ENCODE assay signal across 18 cellular contexts in the genomic region with DNA sequence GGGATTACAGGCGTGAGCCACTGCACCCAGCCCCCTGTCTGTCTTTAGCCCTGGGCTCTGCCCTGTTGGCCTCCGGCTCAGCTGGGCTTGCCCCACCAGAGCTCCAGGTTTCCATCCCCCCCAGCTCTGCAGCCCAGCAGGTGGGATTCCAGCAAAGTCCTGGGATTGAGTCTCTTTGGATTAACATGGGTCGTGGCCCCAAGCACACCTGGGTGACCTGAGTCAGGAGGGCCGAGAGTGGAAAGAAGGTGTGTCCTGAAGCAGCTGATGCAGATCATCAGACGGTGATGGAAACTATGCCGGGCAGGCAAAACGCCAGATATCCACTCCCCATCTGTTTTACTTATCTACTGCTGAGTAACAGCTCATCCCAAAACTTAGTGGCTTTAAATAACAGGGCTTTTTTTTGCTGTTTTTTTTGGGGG.
DNase-seq lines count a peak whose midpoint lies in the region; ATAC-seq and TF ChIP-seq lines count a peak whose summit lies in the region.
"Had no signal": no experiment of that assay in that cellular context is flagged by ENCODE, and none has a peak within 500 bp of the region (broad histone marks: within the 10 kb centered on the region; RNA-seq: fewer than 3 reads in every experiment).

No MANE protein-coding gene starts in this region.

- H3K36me3 ChIP-seq in IMR-90 (ENCODE audit: control insufficient read depth, insufficient read depth, low read length) = peaks cover 8% of the 10 kb centered on the region

- H2AK5ac ChIP-seq in IMR-90 (ENCODE audit: low read depth, low read length) = no peak overlapping the region

- H3K4me3 ChIP-seq in IMR-90 (ENCODE audit: insufficient read depth, low read depth, low read length) (no peak overlapping the region), dorsolateral prefrontal cortex (peak overlapping the region in 2 of 59 donors; percentile 6 to 37), right cardiac atrium (ENCODE audit: low read length) (no peak overlapping the region)
- H3K4me3 ChIP-seq: GM23338 had no signal

- POLR2A ChIA-PET in IMR-90 (lab: Charles Lee; ENCODE audit: unreplicated experiment) = no interaction called here

- H3K27me3 ChIP-seq in IMR-90 (ENCODE audit: control insufficient read depth, insufficient read depth, low read length) (no peaks in the 10 kb centered on the region), dorsolateral prefrontal cortex (no peaks in the 10 kb centered on the region), right cardiac atrium (ENCODE audit: control insufficient read depth, insufficient read depth) (no peaks in the 10 kb centered on the region)

- no peak overlapping the region for H3K4ac ChIP-seq in IMR-90 (ENCODE audit: low read depth, low read length)

- no peak overlapping the region for H4K5ac ChIP-seq in IMR-90 (ENCODE audit: low read depth, low read length)

- DNase-seq in IMR-90 (peak; percentile 2), dorsolateral prefrontal cortex (no peak), right cardiac atrium (peak; percentile 65 to 86 (median 74)), smooth muscle cell of the brain vasculature (ENCODE audit: low read depth, low spot score) (peak; percentile 55), NCI-H1048 (lab: John Stamatoyannopoulos, UW) (no peak), NCI-H1417 (lab: John Stamatoyannopoulos, UW) (no peak)
- no peak for DNase-seq in stimulated activated CD4-positive, alpha-beta T cell treated with anti-CD3 and anti-CD28 coated beads, Interleukin-4, amount 100 ng/mL, for 1 hour
- DNase-seq in stimulated activated CD4-positive, alpha-beta T cell treated with anti-CD3 and anti-CD28 coated beads, Interleukin-12 subunit alpha, Interleukin-12 subunit beta, amount 100 ng/mL, for 4 hours = no peak
- DNase-seq: activated CD4-positive, alpha-beta T cell treated with anti-CD3 and anti-CD28 coated beads, Interleukin-2, amount 50 U/mL, for 48 hours; activated naive CD8-positive, alpha-beta T cell treated with anti-CD3 and anti-CD28 coated beads, Interleukin-2, amount 10 ng/mL, durations not matched to agents 7 days and 5 days; activated T-cell treated with anti-CD3 and anti-CD28 coated beads, Interleukin-2, amount 50 U/mL, for 48 hours; Calu3; NCI-H1105; NK-92 treated with Interleukin-12 subunit alpha and Interleukin-12 subunit beta, amount 100 ng/mL, for 24 hours; occipital lobe; stimulated activated naive CD8-positive, alpha-beta T cell treated with anti-CD3 and anti-CD28 coated beads, Interleukin-15, Interleukin-2, amounts not matched to agents 100 U/mL and 50 U/mL, for 24 hours had no signal

- peak overlapping the region; percentile 79 for H2AK9ac ChIP-seq in IMR-90 (replicated peaks; ENCODE audit: low read depth, low read length, poor library complexity)

- H2AFZ ChIP-seq in IMR-90 (replicated peaks; ENCODE audit: low read length, poor library complexity) = no peak overlapping the region
- H2AFZ ChIP-seq: GM23338 had no signal

- no peak overlapping the region for H4K8ac ChIP-seq in IMR-90 (ENCODE audit: low read depth in 2 of 2, low read length in 2 of 2)

- no peaks in the 10 kb centered on the region for H3K9me3 ChIP-seq in IMR-90 (ENCODE audit: control insufficient read depth, insufficient read depth, low read length)
- H3K9me3 ChIP-seq in right cardiac atrium (ENCODE audit: control insufficient read depth, low read length) = no peaks in the 10 kb centered on the region

- dilution Hi-C loops in IMR-90 (cut with HindIII; ENCODE audit: low sequenced_read_pairs, unreplicated experiment) = no loop called here

- no peak overlapping the region for H3K56ac ChIP-seq in IMR-90 (ENCODE audit: extremely low read depth, insufficient read depth, low read length)

- H4K20me1 ChIP-seq in IMR-90 (ENCODE audit: insufficient read depth, low read length) = no peaks in the 10 kb centered on the region

- TF ChIP-seq RAD21 in IMR-90 (IDR thresholded peaks at IDR 0.05; ENCODE audit: low read length) = no peak

- H3K27ac ChIP-seq in IMR-90 (ENCODE audit: insufficient read depth, low read length) = no peak overlapping the region
- peak overlapping the region in 38 of 59 donors; percentile 0 to 79 (median 50) for H3K27ac ChIP-seq in dorsolateral prefrontal cortex
- peak overlapping the region; percentile 80 for H3K27ac ChIP-seq in right cardiac atrium (ENCODE audit: low read length)
- H3K27ac ChIP-seq: KMS-11 had no signal

- no peak overlapping the region for H2BK120ac ChIP-seq in IMR-90 (ENCODE audit: low read depth, low read length)

- no peaks in the 10 kb centered on the region for H3K9me1 ChIP-seq in IMR-90 (ENCODE audit: insufficient read depth, low read length)

- no peak overlapping the region for H2BK15ac ChIP-seq in IMR-90 (ENCODE audit: low read depth, low read length)

- no peak for TF ChIP-seq CTCF in IMR-90 (conservative IDR thresholded peaks at IDR 0.05; ENCODE audit: low read depth, low read length)
- TF ChIP-seq CTCF in dorsolateral prefrontal cortex (IDR thresholded peaks at IDR 0.05 in 54 of 56, conservative IDR thresholded peaks at IDR 0.05 in 2 of 56; ENCODE audit: low read depth in 1 of 56, partially characterized antibody in 56 of 56) = no peak

- H2BK20ac ChIP-seq in IMR-90 (ENCODE audit: low read depth, low read length) = no peak overlapping the region

- no peak overlapping the region for H4K91ac ChIP-seq in IMR-90 (ENCODE audit: insufficient read depth, low read depth, low read length)

- CTCF ChIA-PET in IMR-90 (lab: Yijun Ruan, JAX) = interaction anchor here (1.6 kb wide), 1 partner anchor 241 kb away, joined by 4 read pairs; no protein-coding TSS in a partner anchor

- H3K4me1 ChIP-seq in IMR-90 (ENCODE audit: control insufficient read depth, insufficient read depth, low read length) (no peaks in the 10 kb centered on the region), right cardiac atrium (ENCODE audit: control insufficient read depth, insufficient read depth, low read length) (peaks cover 5% of the 10 kb centered on the region)

- BruUV-seq in IMR-90 (replicated peaks; lab: Mats Ljungman, UMichigan) = no TSS peak

- no peak overlapping the region for H3K14ac ChIP-seq in IMR-90 (replicated peaks; ENCODE audit: low read depth, low read length)

- no peak overlapping the region for H2BK5ac ChIP-seq in IMR-90 (ENCODE audit: low read depth, low read length, poor library complexity, severe bottlenecking)

- TF ChIP-seq POLR2A in IMR-90 (IDR thresholded peaks at IDR 0.05; ENCODE audit: low read depth, low read length) = no peak

- H3K23ac ChIP-seq in IMR-90 (ENCODE audit: low read depth, low read length) = no peak overlapping the region

- in situ Hi-C loops in IMR-90 (cut with MboI; ENCODE audit: low sequenced_read_pairs) = no loop called here

- no peak overlapping the region for H3K9ac ChIP-seq in IMR-90 (ENCODE audit: low read depth, low read length)
- H3K9ac ChIP-seq: KMS-11 had no signal

- H3K79me1 ChIP-seq in IMR-90 (ENCODE audit: low read depth in 1 of 2, low read length in 2 of 2) = no peaks in the 10 kb centered on the region

- no peak for ATAC-seq in IMR-90 (ENCODE audit: low read depth)
- ATAC-seq in right cardiac atrium = peak; percentile 76 to 84
- ATAC-seq: GM23338; stimulated activated naive CD8-positive, alpha-beta T cell treated with anti-CD3 and anti-CD28 coated beads, Interleukin-15, Interleukin-2, amounts not matched to agents 100 U/mL and 50 U/mL, for 24 hours had no signal

- intact Hi-C loops in IMR-90 (cut with micrococcal nuclease) (no loop called here), dorsolateral prefrontal cortex (cut with DNase I) (no loop called here), right cardiac atrium (cut with DNase I) (loop anchor here in 2 of 4 donors (10.0 kb wide), 2 partner anchors 49 to 81 kb away; no protein-coding TSS in a partner anchor)

- no peak overlapping the region for H3K18ac ChIP-seq in IMR-90 (ENCODE audit: low read depth, low read length)

- WGBS in IMR-90 (ENCODE audit: extremely low coverage in 2 of 2, insufficient read length in 1 of 2), 2 experiments = no CpG with 5 or more reads among the region's 7 CpGs
- 36% methylated on average over 7 of the region's 7 CpGs for whole genome bisulfite sequencing in right cardiac atrium

- no peak overlapping the region for H3K4me2 ChIP-seq in IMR-90 (ENCODE audit: low read depth, low read length)
- H3K4me2 ChIP-seq: GM23338, KMS-11 had no signal

TF ChIP-seq in IMR-90, 13 proteins besides CTCF, POLR2A, EP300 and RAD21:
- no peak for TF ChIP-seq RCOR1 (IDR thresholded peaks at IDR 0.05; ENCODE audit: insufficient replicate concordance, low read length)
- no peak for TF ChIP-seq CEBPB (IDR thresholded peaks at IDR 0.05; ENCODE audit: low read depth, low read length)
- TF ChIP-seq MXI1 (IDR thresholded peaks at IDR 0.05; ENCODE audit: borderline replicate concordance, low read depth, low read length) = no peak
- no peak for TF ChIP-seq FOS (IDR thresholded peaks at IDR 0.05; ENCODE audit: low read depth, low read length)
- TF ChIP-seq, protein P1, sequence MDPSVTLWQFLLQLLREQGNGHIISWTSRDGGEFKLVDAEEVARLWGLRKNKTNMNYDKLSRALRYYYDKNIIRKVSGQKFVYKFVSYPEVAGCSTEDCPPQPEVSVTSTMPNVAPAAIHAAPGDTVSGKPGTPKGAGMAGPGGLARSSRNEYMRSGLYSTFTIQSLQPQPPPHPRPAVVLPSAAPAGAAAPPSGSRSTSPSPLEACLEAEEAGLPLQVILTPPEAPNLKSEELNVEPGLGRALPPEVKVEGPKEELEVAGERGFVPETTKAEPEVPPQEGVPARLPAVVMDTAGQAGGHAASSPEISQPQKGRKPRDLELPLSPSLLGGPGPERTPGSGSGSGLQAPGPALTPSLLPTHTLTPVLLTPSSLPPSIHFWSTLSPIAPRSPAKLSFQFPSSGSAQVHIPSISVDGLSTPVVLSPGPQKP (IDR thresholded peaks at IDR 0.05; ENCODE audit: borderline replicate concordance, low read depth, low read length) = no peak
- TF ChIP-seq CHD1 (IDR thresholded peaks at IDR 0.05; ENCODE audit: low read depth, low read length) = no peak
- TF ChIP-seq MAZ (IDR thresholded peaks at IDR 0.05; ENCODE audit: borderline replicate concordance, low read depth, low read length) = no peak
- no peak for TF ChIP-seq NFE2L2 (IDR thresholded peaks at IDR 0.05; ENCODE audit: low read depth, low read length)
- no peak for TF ChIP-seq SMC3 (IDR thresholded peaks at IDR 0.05; ENCODE audit: low read depth, low read length)
- TF ChIP-seq MAFK (IDR thresholded peaks at IDR 0.05; ENCODE audit: low read depth, low read length) = no peak
- TF ChIP-seq, protein P2, sequence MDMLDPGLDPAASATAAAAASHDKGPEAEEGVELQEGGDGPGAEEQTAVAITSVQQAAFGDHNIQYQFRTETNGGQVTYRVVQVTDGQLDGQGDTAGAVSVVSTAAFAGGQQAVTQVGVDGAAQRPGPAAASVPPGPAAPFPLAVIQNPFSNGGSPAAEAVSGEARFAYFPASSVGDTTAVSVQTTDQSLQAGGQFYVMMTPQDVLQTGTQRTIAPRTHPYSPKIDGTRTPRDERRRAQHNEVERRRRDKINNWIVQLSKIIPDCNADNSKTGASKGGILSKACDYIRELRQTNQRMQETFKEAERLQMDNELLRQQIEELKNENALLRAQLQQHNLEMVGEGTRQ (IDR thresholded peaks at IDR 0.05; ENCODE audit: low read depth, low read length) = no peak
- TF ChIP-seq RFX5 (IDR thresholded peaks at IDR 0.05; ENCODE audit: low read depth, low read length) = no peak
- TF ChIP-seq BHLHE40 (IDR thresholded peaks at IDR 0.05; ENCODE audit: low read depth, low read length) = no peak

Comparison
In these comparisons a context has a peak if more than half of its experiments do, and no peak if none do; other contexts are left out.
1. DNase-seq: peak in IMR-90 (single experiment), right cardiac atrium (3 of 3) and smooth muscle cell of the brain vasculature (single experiment); none in dorsolateral prefrontal cortex (0 of 10), NCI-H1048 (single experiment), NCI-H1417 (0 of 3), stimulated activated CD4-positive, alpha-beta T cell treated with anti-CD3 and anti-CD28 coated beads, Interleukin-4, amount 100 ng/mL, for 1 hour (single experiment) and stimulated activated CD4-positive, alpha-beta T cell treated with anti-CD3 and anti-CD28 coated beads, Interleukin-12 subunit alpha, Interleukin-12 subunit beta, amount 100 ng/mL, for 4 hours (single experiment).